ENCODE assay signal across 10 cellular contexts in the genomic region with DNA sequence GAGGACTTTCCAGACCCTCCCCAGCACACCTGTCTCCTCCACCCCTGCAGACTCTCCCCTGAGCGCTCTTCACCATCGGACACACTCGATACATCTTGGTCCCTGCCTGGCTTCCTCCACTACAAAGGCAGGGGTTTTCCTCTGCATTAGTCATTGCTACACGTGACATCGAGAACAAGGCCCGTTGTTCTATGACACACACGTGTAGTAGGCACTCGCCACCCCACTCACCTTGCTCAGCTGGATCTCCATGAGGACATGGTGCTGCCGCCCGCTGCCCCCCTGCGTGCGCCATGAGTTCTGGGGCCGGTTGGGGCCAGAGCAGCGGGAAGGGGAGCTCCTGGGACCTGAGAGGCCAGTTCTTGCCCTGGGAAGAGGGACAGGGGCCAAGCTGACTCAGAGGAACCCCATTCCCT. TPM values are rescaled to one million over a fixed set of nuclear protein-coding genes. Genes with fewer than 3 reads are reported as not detected.
DNase-seq lines count a peak whose midpoint lies in the region; ATAC-seq, FAIRE-seq and TF ChIP-seq lines count a peak whose summit lies in the region.
"Had no signal": no experiment of that assay in that cellular context is flagged by ENCODE, and none has a peak within 500 bp of the region (broad histone marks: within the 10 kb centered on the region; RNA-seq: fewer than 3 reads in every experiment).

No MANE protein-coding gene starts in this region.

- H2BK20ac ChIP-seq in H9 (ENCODE audit: low read depth, low read length, poor library complexity, severe bottlenecking), result no peak overlapping the region

- H4K5ac ChIP-seq in H9 (ENCODE audit: insufficient read length, low read depth, low read length), result no peak overlapping the region

- peaks cover 17 to 26% of the 10 kb centered on the region in 2 donors for H3K36me3 ChIP-seq in small intestine (ENCODE audit: control insufficient read depth in 2 of 2, insufficient read depth in 2 of 2, low read length in 2 of 2)

- H3K9ac ChIP-seq in H9 (ENCODE audit: extremely low read depth, insufficient read length, low read length), result no peak overlapping the region

- H3K23me2 ChIP-seq in H9 (ENCODE audit: insufficient read length, low read depth, low read length, poor library complexity, severe bottlenecking), result no peaks in the 10 kb centered on the region

- H3K27me3 Mint-ChIP-seq in Calu3 (ENCODE audit: unreplicated experiment), result no peaks in the 10 kb centered on the region
- H3K27me3 Mint-ChIP-seq in activated B cell treated with CpG ODN at 0.5 μM for 24 hours, result no peaks in the 10 kb centered on the region
- H3K27me3 Mint-ChIP-seq in H9 (ENCODE audit: low read depth), result no peaks in the 10 kb centered on the region

- no peak overlapping the region for H3K23ac ChIP-seq in H9 (ENCODE audit: insufficient read length, low read depth, low read length)

- H3K4me3 Mint-ChIP-seq in Calu3 (ENCODE audit: low read depth, unreplicated experiment) (peak overlapping the region; percentile 37), activated B cell treated with CpG ODN at 0.5 μM for 24 hours (no peak overlapping the region), H9 (no peak overlapping the region; a peak in 1 of 5 replicates)

- POLR2A ChIA-PET in activated B cell treated with CpG ODN at 0.5 μM for 24 hours (lab: Charles Lee), result interaction anchor here (1.1 kb wide), 1 partner anchor 13 kb away, joined by 3 read pairs; no protein-coding TSS in a partner anchor

- ATAC-seq in activated B cell treated with CpG ODN at 0.5 μM for 24 hours (ENCODE audit: low read depth), result peak; percentile 88
- peak; percentile 99 to 100 for ATAC-seq in activated naive CD4-positive, alpha-beta T cell treated with anti-CD3 and anti-CD28 coated beads, Interleukin-2, amount 50 U/mL, for 72 hours
- no peak for ATAC-seq in HG03135 (IDR thresholded peaks at IDR 0.05; ENCODE audit: unreplicated experiment)

- peaks cover 4% of the 10 kb centered on the region for H4K20me1 ChIP-seq in H9 (ENCODE audit: control insufficient read depth, insufficient read depth, insufficient read length)

- no peak overlapping the region for H4K8ac ChIP-seq in H9 (replicated peaks; ENCODE audit: insufficient read length, low read depth, low read length)

- no peak for FAIRE-seq in small intestine (lab: Jason Lieb, UNC)

- CTCF ChIA-PET in Calu3 (lab: Charles Lee), result interaction anchor here (1.0 to 1.5 kb wide), 2 partner anchors 53 to 114 kb away, joined by 4 read pairs; a partner anchor contains a TSS
- CTCF ChIA-PET in activated B cell treated with CpG ODN at 0.5 μM for 24 hours (lab: Charles Lee), result interaction anchor here (1.5 kb wide), 1 partner anchor 56 kb away, joined by 4 read pairs; a partner anchor contains a TSS

- H3K9me3 Mint-ChIP-seq in Calu3 (ENCODE audit: low read depth, unreplicated experiment) (no peaks in the 10 kb centered on the region), activated B cell treated with CpG ODN at 0.5 μM for 24 hours (no peaks in the 10 kb centered on the region), H9 (no peaks in the 10 kb centered on the region)
- no peaks in the 10 kb centered on the region for H3K9me3 Mint-ChIP-seq in activated naive CD4-positive, alpha-beta T cell treated with anti-CD3 and anti-CD28 coated beads, Interleukin-2, amount 50 U/mL, for 72 hours

- H3K14ac ChIP-seq in H9 (ENCODE audit: insufficient read depth, low read length), result no peak overlapping the region

- no peak overlapping the region for H2BK120ac ChIP-seq in H9 (ENCODE audit: low read depth, low read length, poor library complexity, severe bottlenecking)

- intact Hi-C loops in Calu3 (cut with micrococcal nuclease; ENCODE audit: unreplicated experiment) (no loop called here), activated B cell treated with CpG ODN at 0.5 μM for 24 hours (cut with micrococcal nuclease) (no loop called here)

- no peak overlapping the region for H3T11ph ChIP-seq in H9 (ENCODE audit: low read length)

- H3K27me3 ChIP-seq in small intestine (ENCODE audit: control insufficient read depth in 2 of 2, insufficient read depth in 2 of 2, low read length in 2 of 2) (no peaks in the 10 kb centered on the region), H9 (ENCODE audit: insufficient read depth, low read length) (no peaks in the 10 kb centered on the region)

- H2BK15ac ChIP-seq in H9 (ENCODE audit: low read depth, low read length), result no peak overlapping the region

- no peak overlapping the region for H2AFZ ChIP-seq in H9 (ENCODE audit: low read length)

- H3K27ac Mint-ChIP-seq in Calu3 (ENCODE audit: unreplicated experiment) (peak overlapping the region; percentile 86), activated B cell treated with CpG ODN at 0.5 μM for 24 hours (peak overlapping the region; percentile 3), H9 (no peak overlapping the region)
- peak overlapping the region; percentile 17 to 62 for H3K27ac Mint-ChIP-seq in activated naive CD4-positive, alpha-beta T cell treated with anti-CD3 and anti-CD28 coated beads, Interleukin-2, amount 50 U/mL, for 72 hours

- H3K4me1 Mint-ChIP-seq in Calu3 (ENCODE audit: low read depth, unreplicated experiment) (peaks cover 15% of the 10 kb centered on the region), activated B cell treated with CpG ODN at 0.5 μM for 24 hours (peaks cover 5% of the 10 kb centered on the region), H9 (no peaks in the 10 kb centered on the region)

- no peak overlapping the region for H3K18ac ChIP-seq in H9 (ENCODE audit: insufficient read length, low read depth, low read length)

- H4K91ac ChIP-seq in H9 (ENCODE audit: insufficient read length, low read depth, low read length), result no peak overlapping the region

- H3K4me3 ChIP-seq in small intestine (ENCODE audit: low read depth in 1 of 2, low read length in 2 of 2), result no peak overlapping the region

- H3K79me1 ChIP-seq in H9 (ENCODE audit: insufficient read depth, low read depth, low read length, poor library complexity, severe bottlenecking), result no peaks in the 10 kb centered on the region

- H3K36me3 Mint-ChIP-seq in Calu3 (ENCODE audit: insufficient read depth, unreplicated experiment) (peaks cover 35% of the 10 kb centered on the region), activated B cell treated with CpG ODN at 0.5 μM for 24 hours (ENCODE audit: low read depth) (peaks cover 66% of the 10 kb centered on the region), H9 (ENCODE audit: insufficient read depth in 1 of 3, low read depth in 3 of 3) (peaks cover 3 to 34% (median 29%) of the 10 kb centered on the region in 3 experiments; a peak in 6 of 7 replicates)
- H3K36me3 Mint-ChIP-seq in activated naive CD4-positive, alpha-beta T cell treated with anti-CD3 and anti-CD28 coated beads, Interleukin-2, amount 50 U/mL, for 72 hours, result peaks cover 0 to 5% of the 10 kb centered on the region in 2 donors

- WGBS in small intestine, 3 donors, result 72 to 87% (median 80%) methylated on average over 14 of the region's 14 CpGs
- no CpG with 5 or more reads among the region's 14 CpGs for WGBS in H9 (ENCODE audit: extremely low coverage, insufficient read length, low lambda C conversion rate)

- H3K4me2 ChIP-seq in H9 (ENCODE audit: insufficient read depth, insufficient read length, low read length), result no peak overlapping the region

- no peak overlapping the region for H2BK12ac ChIP-seq in H9 (ENCODE audit: insufficient read length, low read depth, low read length)

- no peaks in the 10 kb centered on the region for H3K4me1 ChIP-seq in small intestine (ENCODE audit: control insufficient read depth in 2 of 2, insufficient read depth in 1 of 2, low read depth in 1 of 2, low read length in 1 of 2)
- H3K4me1 ChIP-seq in H9 (ENCODE audit: insufficient read depth, low read length), result no peaks in the 10 kb centered on the region

- no TSS peak for BruUV-seq in Calu3 (replicated peaks; lab: Mats Ljungman, UMichigan)

- TF ChIP-seq CTCF in Calu3 (IDR thresholded peaks at IDR 0.05; ENCODE audit: unreplicated experiment) (no peak), activated B cell treated with CpG ODN at 0.5 μM for 24 hours (IDR thresholded peaks at IDR 0.05) (no peak), H9 (conservative IDR thresholded peaks at IDR 0.05) (no peak)

- H3K56ac ChIP-seq in H9 (ENCODE audit: insufficient read length, low read depth, low read length), result no peak overlapping the region

- H2AK5ac ChIP-seq in H9 (ENCODE audit: insufficient read length, low read length), result no peak overlapping the region

- H3K79me2 ChIP-seq in H9 (ENCODE audit: insufficient read depth, low read length), result no peaks in the 10 kb centered on the region

- no peak overlapping the region for H3K27ac ChIP-seq in small intestine (ENCODE audit: low read depth in 1 of 2, low read length in 1 of 2)
- H3K27ac ChIP-seq in H9 (ENCODE audit: insufficient read length, low read depth, low read length), result no peak overlapping the region

- no peak overlapping the region for H3K4ac ChIP-seq in H9 (ENCODE audit: low read depth, low read length)

- no peak overlapping the region for H2BK5ac ChIP-seq in H9 (ENCODE audit: insufficient read length, low read length)

- H3K9me3 ChIP-seq in small intestine (ENCODE audit: control insufficient read depth, low read depth), result no peaks in the 10 kb centered on the region
- no peaks in the 10 kb centered on the region for H3K9me3 ChIP-seq in H9 (ENCODE audit: control insufficient read depth, low read depth, low read length)

- DNase-seq in Calu3 (peak; percentile 78), activated B cell treated with CpG ODN at 0.5 μM for 24 hours (no peak), small intestine (peak; percentile 20), H9 (no peak), iPS-NIHi7 (ENCODE audit: extremely low spot score) (no peak), NCI-H1694 treated with DMSO at 0.1 percent for 48 hours (lab: John Stamatoyannopoulos, UW) (no peak)
- DNase-seq in activated naive CD4-positive, alpha-beta T cell treated with anti-CD3 and anti-CD28 coated beads, Interleukin-2, amount 50 U/mL, for 72 hours (ENCODE audit: low spot score in 2 of 2), result peak; percentile 58 to 71
- DNase-seq: NCI-H2081 had no signal

RNA-seq across cellular contexts. Expression of a gene that starts 16.7 kb away (rescaled TPM):
- 29.6 and 35.8 TPM in 2 replicates for total RNA-seq in Calu3 (2022)
- total RNA-seq in activated B cell treated with CpG ODN at 0.5 μM for 24 hours, result 31.2 and 35.0 TPM in 2 replicates
- total RNA-seq in activated naive CD4-positive, alpha-beta T cell treated with anti-CD3 and anti-CD28 coated beads, Interleukin-2, amount 50 U/mL, for 72 hours, result 10 to 100 TPM; 21.2 to 26.8 TPM
- polyA plus RNA-seq in small intestine, result 10 to 100 TPM; 18.0 to 35.7 (median 28.2) TPM
- total RNA-seq in H9 (2021), result 21.3 and 22.1 TPM in 2 replicates

RNA-seq across cellular contexts. Expression of a gene that starts 21.9 kb away (rescaled TPM):
- total RNA-seq in Calu3 (2022) (92.8 and 101 TPM in 2 replicates), activated B cell treated with CpG ODN at 0.5 μM for 24 hours (357 and 360 TPM in 2 replicates), H9 (2021) (29.1 and 31.0 TPM in 2 replicates)
- 100 to 1,000 TPM in 1 of 2 donors, 10 to 100 TPM in 1; 93.1 to 123 TPM for total RNA-seq in activated naive CD4-positive, alpha-beta T cell treated with anti-CD3 and anti-CD28 coated beads, Interleukin-2, amount 50 U/mL, for 72 hours
- polyA plus RNA-seq in small intestine, result 10 to 100 TPM; 31.3 to 35.9 (median 33.1) TPM

RNA-seq across cellular contexts. Expression of a gene that starts 24.2 kb away (rescaled TPM):
- total RNA-seq in Calu3 (2022), result 9.9 and 12.2 TPM in 2 replicates
- 12.0 and 12.6 TPM in 2 replicates for total RNA-seq in activated B cell treated with CpG ODN at 0.5 μM for 24 hours
- total RNA-seq in activated naive CD4-positive, alpha-beta T cell treated with anti-CD3 and anti-CD28 coated beads, Interleukin-2, amount 50 U/mL, for 72 hours, result 10 to 100 TPM in 1 of 2 donors, 1 to 10 TPM in 1; 2.8 to 29.9 TPM
- 10 to 100 TPM; 13.2 to 15.9 (median 14.0) TPM for polyA plus RNA-seq in small intestine
- total RNA-seq in H9 (2021), result 5.0 and 6.3 TPM in 2 replicates

RNA-seq across cellular contexts. Expression of a gene that starts 35.4 kb away (rescaled TPM):
- total RNA-seq in Calu3 (2022), result not detected in 2 replicates
- total RNA-seq in activated B cell treated with CpG ODN at 0.5 μM for 24 hours, result 0.33 and 0.71 TPM in 2 replicates
- not detected for total RNA-seq in activated naive CD4-positive, alpha-beta T cell treated with anti-CD3 and anti-CD28 coated beads, Interleukin-2, amount 50 U/mL, for 72 hours
- under 1 TPM in 1 of 3 donors, not detected in 2; 0.13 TPM for polyA plus RNA-seq in small intestine
- 1.3 and 2.1 TPM in 2 replicates for total RNA-seq in H9 (2021)
- total RNA-seq: temporal lobe had no signal

RNA-seq across cellular contexts. Expression of a gene that starts 55.8 kb away (rescaled TPM):
- total RNA-seq in Calu3 (2022), result 26.5 and 33.0 TPM in 2 replicates
- total RNA-seq in activated B cell treated with CpG ODN at 0.5 μM for 24 hours, result 2.2 and 3.7 TPM in 2 replicates
- under 1 TPM; 0.61 to 0.76 TPM for total RNA-seq in activated naive CD4-positive, alpha-beta T cell treated with anti-CD3 and anti-CD28 coated beads, Interleukin-2, amount 50 U/mL, for 72 hours
- polyA plus RNA-seq in small intestine, result 10 to 100 TPM; 12.1 to 36.5 (median 27.0) TPM
- total RNA-seq in H9 (2021), result 24.2 and 24.9 TPM in 2 replicates

Comparison
In these comparisons a context has a peak if more than half of its experiments do, and no peak if none do; other contexts are left out.
1. DNase-seq: peak in Calu3 (single experiment), activated naive CD4-positive, alpha-beta T cell treated with anti-CD3 and anti-CD28 coated beads, Interleukin-2, amount 50 U/mL, for 72 hours (2 of 2) and small intestine (single experiment); none in activated B cell treated with CpG ODN at 0.5 μM for 24 hours (single experiment), H9 (single experiment), iPS-NIHi7 (single experiment) and NCI-H1694 treated with DMSO at 0.1 percent for 48 hours (single experiment).
2. H3K27ac Mint-ChIP-seq: peak in Calu3 (single experiment), activated B cell treated with CpG ODN at 0.5 μM for 24 hours (single experiment) and activated naive CD4-positive, alpha-beta T cell treated with anti-CD3 and anti-CD28 coated beads, Interleukin-2, amount 50 U/mL, for 72 hours (2 of 2); none in H9 (0 of 3).